ENCODE assay signal across 35 cellular contexts in genomic region chr2:195646424-195646823, GRCh38. TPM values are rescaled to one million over a fixed set of nuclear protein-coding genes. Genes with fewer than 3 reads are reported as not detected.
DNase-seq lines count a peak whose midpoint lies in the region; ATAC-seq, FAIRE-seq and TF ChIP-seq lines count a peak whose summit lies in the region.
"Had no signal": no experiment of that assay in that cellular context is flagged by ENCODE, and none has a peak within 500 bp of the region (broad histone marks: within the 10 kb centered on the region; RNA-seq: fewer than 3 reads in every experiment).

No MANE protein-coding gene starts in this region.

- H4K20me1 ChIP-seq in HepG2 (ENCODE audit: insufficient read depth, low read length), result no peaks in the 10 kb centered on the region
- H4K20me1 ChIP-seq in OCI-LY7 (ENCODE audit: insufficient read depth, low read length), result no peaks in the 10 kb centered on the region

- no peak overlapping the region for H3K9ac ChIP-seq in HepG2 (ENCODE audit: insufficient read depth, low read depth, low read length)
- peak overlapping the region; percentile 3; the same call in 1 of the 2 replicates for H3K9ac ChIP-seq in iPS-20b (ENCODE audit: low read depth, low read length)
- H3K9ac ChIP-seq: SK-N-SH had no signal

- CTCF ChIA-PET in HepG2 (lab: Yijun Ruan, JAX; ENCODE audit: low intra/inter-chr PET ratio, low total read pairs) (no interaction called here), OCI-LY7 (lab: Charles Lee; ENCODE audit: unreplicated experiment) (interaction anchor here (1.0 kb wide), 1 partner anchor 14 kb away, joined by 3 read pairs; no protein-coding TSS in a partner anchor)

- H3K27me3 ChIP-seq in HepG2 (ENCODE audit: control insufficient read depth in 1 of 2, insufficient read depth in 2 of 2, low read length in 2 of 2) (peaks cover 0 to 13% of the 10 kb centered on the region in 2 experiments; a peak in 2 of 5 replicates), right lobe of liver (no peaks in the 10 kb centered on the region), iPS-20b (ENCODE audit: insufficient read depth, low read length) (no peaks in the 10 kb centered on the region), tibial nerve (no peaks in the 10 kb centered on the region)
- H3K27me3 ChIP-seq: cardiac muscle cell, esophagus muscularis mucosa, foreskin keratinocyte, heart left ventricle, suprapubic skin, uterus had no signal

- H3K9me2 ChIP-seq in OCI-LY7 (ENCODE audit: insufficient read depth, low read length), result no peaks in the 10 kb centered on the region
- H3K9me2 ChIP-seq: SK-N-SH had no signal

- ATAC-seq in HepG2, result peak; percentile 50; the same call in 2 of the 3 replicates
- ATAC-seq in right lobe of liver, result no peak
- ATAC-seq in HG03378 (IDR thresholded peaks at IDR 0.05; ENCODE audit: unreplicated experiment), result no peak
- ATAC-seq: activated CD4-positive, alpha-beta T cell treated with anti-CD3 and anti-CD28 coated beads for 36 hours; foreskin keratinocyte; heart left ventricle; left colon; sciatic nerve had no signal

- no peak overlapping the region for H3K27ac ChIP-seq in HepG2 (ENCODE audit: extremely low read length, insufficient read depth, low read length)
- no peak overlapping the region for H3K27ac ChIP-seq in right lobe of liver
- no peak overlapping the region for H3K27ac ChIP-seq in OCI-LY7 (ENCODE audit: low read depth, low read length, poor library complexity, severe bottlenecking)
- H3K27ac ChIP-seq in iPS-20b (ENCODE audit: low read length), result no peak overlapping the region
- no peak overlapping the region for H3K27ac ChIP-seq in tibial nerve
- H3K27ac ChIP-seq: cardiac muscle cell, esophagus muscularis mucosa, foreskin keratinocyte, heart left ventricle, RWPE1, suprapubic skin, uterus had no signal

- WGBS in HepG2 (ENCODE audit: low lambda C conversion rate), result 6% methylated on average over 9 of the region's 9 CpGs
- WGBS in right lobe of liver (ENCODE audit: insufficient coverage, low coverage, low lambda C conversion rate, missing lambda C conversion rate), result 57% methylated on average over 5 of the region's 9 CpGs
- WGBS in tibial nerve, 2 donors, result 48 to 56% methylated on average over 9 of the region's 9 CpGs

- H3K4me2 ChIP-seq in HepG2 (ENCODE audit: low read depth, low read length), result no peak overlapping the region
- no peak overlapping the region for H3K4me2 ChIP-seq in OCI-LY7 (ENCODE audit: low read length)
- H3K4me2 ChIP-seq: SK-N-SH had no signal

- in situ Hi-C loops in HepG2 (cut with HindIII; ENCODE audit: extremely low pct_ligation_motif_present, low pct_unique_long_range_greater_than_20kb), result no loop called here

- POLR2A ChIA-PET in HepG2 (lab: Yijun Ruan, JAX), result interaction anchor here (1.5 kb wide), 1 partner anchor 10 kb away, joined by 5 read pairs; the partner anchor contains the start of gene SLC39A10
- POLR2A ChIA-PET in OCI-LY7 (lab: Charles Lee), result interaction anchor here (0.9 to 1.1 kb wide), 3 partner anchors 8 to 60 kb away, joined by 3 to 7 read pairs (median 3); partner anchors contain the start of gene SLC39A10

- no peak for FAIRE-seq in HepG2 (lab: Jason Lieb, UNC)
- FAIRE-seq: A204.1 had no signal

- no peak for TF ChIP-seq RAD21 in HepG2 (CRISPR knock-in tag; IDR thresholded peaks at IDR 0.05)

- H3K36me3 ChIP-seq in HepG2 (replicated peaks in 1 of 2; ENCODE audit: control insufficient read depth in 1 of 2, insufficient read depth in 2 of 2, low read length in 2 of 2) (no peaks in the 10 kb centered on the region), right lobe of liver (no peaks in the 10 kb centered on the region), OCI-LY7 (ENCODE audit: insufficient read depth, low read length) (no peaks in the 10 kb centered on the region), iPS-20b (ENCODE audit: insufficient read depth, low read depth, low read length) (no peaks in the 10 kb centered on the region), tibial nerve (no peaks in the 10 kb centered on the region)
- H3K36me3 ChIP-seq: cardiac muscle cell, esophagus muscularis mucosa, heart left ventricle, suprapubic skin, uterus had no signal

- H3K4me3 ChIP-seq in HepG2 (replicated peaks in 1 of 3; ENCODE audit: insufficient read depth in 1 of 3, low read depth in 2 of 3, low read length in 3 of 3), result no peak overlapping the region
- no peak overlapping the region for H3K4me3 ChIP-seq in right lobe of liver
- H3K4me3 ChIP-seq in OCI-LY7 (ENCODE audit: low read depth, low read length, poor library complexity, severe bottlenecking), result no peak overlapping the region
- no peak overlapping the region for H3K4me3 ChIP-seq in iPS-20b (ENCODE audit: low read length)
- H3K4me3 ChIP-seq in tibial nerve, result no peak overlapping the region
- H3K4me3 ChIP-seq: cardiac muscle cell, esophagus muscularis mucosa, heart left ventricle, suprapubic skin, uterus had no signal

- TF ChIP-seq EP300 in HepG2 (IDR thresholded peaks at IDR 0.05; ENCODE audit: low read depth in 2 of 2, low read length in 2 of 2) (no peak), HepG2 (CRISPR knock-in tag; IDR thresholded peaks at IDR 0.05; ENCODE audit: borderline replicate concordance) (no peak), tibial nerve (IDR thresholded peaks at IDR 0.05) (no peak)

- no peak overlapping the region for H2AFZ ChIP-seq in HepG2 (ENCODE audit: low read length)
- H2AFZ ChIP-seq in OCI-LY7 (ENCODE audit: low read length), result peak overlapping the region; percentile 65; the same call in 1 of the 2 replicates

- DNase-seq in HepG2 (ENCODE audit: low spot score) (no peak), right lobe of liver (no peak), OCI-LY7 (ENCODE audit: low spot score) (no peak), DMS53 treated with DMSO at 0.1 percent for 48 hours (lab: John Stamatoyannopoulos, UW; ENCODE audit: unreplicated experiment) (no peak), GOT3 (lab: John Stamatoyannopoulos, UW) (no peak), tibial nerve (ENCODE audit: low spot score in 2 of 2) (no peak)
- DNase-seq: activated CD4-positive, alpha-beta T cell treated with anti-CD3 and anti-CD28 coated beads for 36 hours; activated CD8-positive, alpha-beta memory T cell treated with anti-CD3 and anti-CD28 coated beads for 24 hours; activated effector memory CD4-positive, alpha-beta T cell treated with anti-CD3 and anti-CD28 coated beads, Interleukin-2, amount 50 U/mL, for 16 hours; activated naive CD8-positive, alpha-beta T cell treated with anti-CD3 and anti-CD28 coated beads for 36 hours; AML-193; aorta; CD8-positive, alpha-beta memory T cell; cortex of kidney; foreskin keratinocyte; HCEC 1CT; heart left ventricle; left colon; mammary epithelial cell; NCI-H1092 treated with DMSO at 0.1 percent for 48 hours; NCI-H1930; NCI-H2227 treated with DMSO at 0.1 percent for 48 hours; NCI-H526 treated with DMSO at 0.1 percent for 48 hours; SK-N-SH; stimulated activated CD4-positive, alpha-beta T cell treated with anti-CD3 and anti-CD28 coated beads, Interleukin-12 subunit alpha, Interleukin-12 subunit beta, amount 100 ng/mL, for 4 hours; stimulated activated CD4-positive, alpha-beta T cell treated with anti-CD3 and anti-CD28 coated beads, Interleukin-4, amount 100 ng/mL, for 1 hour; uterus had no signal

- H3K79me2 ChIP-seq in HepG2 (ENCODE audit: insufficient read depth, low read length) (no peaks in the 10 kb centered on the region), OCI-LY7 (ENCODE audit: insufficient read depth, low read depth, low read length) (no peaks in the 10 kb centered on the region)

- intact Hi-C loops in HepG2 (cut with micrococcal nuclease; ENCODE audit: unreplicated experiment) (no loop called here), right lobe of liver (cut with DNase I) (loop anchor here in 1 of 2 donors (10.0 kb wide), 1 partner anchor 62 kb away; no protein-coding TSS in a partner anchor), OCI-LY7 (cut with micrococcal nuclease; ENCODE audit: unreplicated experiment) (no loop called here)

- BruUV-seq in HepG2 (replicated peaks; lab: Mats Ljungman, UMichigan) (no TSS peak), OCI-LY7 (replicated peaks; lab: Mats Ljungman, UMichigan) (no TSS peak)

- no peak for TF ChIP-seq POLR2A in HepG2 (IDR thresholded peaks at IDR 0.05; ENCODE audit: insufficient read depth in 1 of 2, low read depth in 2 of 2, low read length in 2 of 2)
- no peak for TF ChIP-seq POLR2A in right lobe of liver (IDR thresholded peaks at IDR 0.05)
- TF ChIP-seq POLR2A in tibial nerve (IDR thresholded peaks at IDR 0.05), result no peak

- H3K4me1 ChIP-seq in HepG2 (ENCODE audit: insufficient read depth, low read length), result no peaks in the 10 kb centered on the region
- peaks cover 0 to 10% (median 2%) of the 10 kb centered on the region in 4 donors for H3K4me1 ChIP-seq in right lobe of liver
- peaks cover 49% of the 10 kb centered on the region for H3K4me1 ChIP-seq in OCI-LY7 (ENCODE audit: insufficient read depth, low read length, poor library complexity, severe bottlenecking)
- peaks cover 26% of the 10 kb centered on the region; the same call in 1 of the 2 replicates for H3K4me1 ChIP-seq in iPS-20b (ENCODE audit: insufficient read depth, low read length)
- H3K4me1 ChIP-seq in tibial nerve, result no peaks in the 10 kb centered on the region
- H3K4me1 ChIP-seq: esophagus muscularis mucosa, foreskin keratinocyte, suprapubic skin, uterus had no signal

- TF ChIP-seq CTCF in HepG2 (CRISPR knock-in tag; IDR thresholded peaks at IDR 0.05) (no peak), right lobe of liver (IDR thresholded peaks at IDR 0.05) (no peak), OCI-LY7 (conservative IDR thresholded peaks at IDR 0.05; ENCODE audit: low read length) (no peak), tibial nerve (IDR thresholded peaks at IDR 0.05) (no peak)

- H3K9me3 ChIP-seq in HepG2 (ENCODE audit: low read length) (no peaks in the 10 kb centered on the region), right lobe of liver (no peaks in the 10 kb centered on the region), OCI-LY7 (ENCODE audit: low read length) (no peaks in the 10 kb centered on the region), iPS-20b (ENCODE audit: insufficient read depth, low read depth, low read length) (no peaks in the 10 kb centered on the region), tibial nerve (no peaks in the 10 kb centered on the region)
- H3K9me3 ChIP-seq: esophagus muscularis mucosa, heart left ventricle, SK-N-SH, suprapubic skin, uterus had no signal

RNA-seq across cellular contexts. Expression of gene SLC39A10, which starts 10.6 kb away (rescaled TPM):
- 7.2 and 13.2 TPM in 2 replicates for total RNA-seq in HepG2 (2016; rRNA removed; fragmentation: Illumina TruSeq; extraction: Trizol)
- total RNA-seq in HepG2 (2016; cell fraction: cytosol; rRNA removed; fragmentation: Illumina TruSeq; extraction: Trizol; ENCODE audit: low read depth), result 2.7 and 4.0 TPM in 2 replicates
- total RNA-seq in HepG2 (2016; cell fraction: insoluble cytoplasmic fraction; rRNA removed; fragmentation: Illumina TruSeq; extraction: Trizol), result 7.2 and 12.7 TPM in 2 replicates
- total RNA-seq in HepG2 (2016; cell fraction: membrane; rRNA removed; fragmentation: Illumina TruSeq; extraction: Trizol), result 3.5 and 4.7 TPM in 2 replicates
- total RNA-seq in HepG2 (2016; cell fraction: nucleus; rRNA removed; fragmentation: Illumina TruSeq; extraction: Trizol), result 17.2 and 19.6 TPM in 2 replicates
- 21.0 and 21.3 TPM in 2 replicates for polyA plus RNA-seq in HepG2 (2011; rRNA removed)
- 8.3 and 17.1 TPM in 2 replicates for polyA plus RNA-seq in HepG2 (2011; cell fraction: cytosol; rRNA removed)
- 9.1 and 12.0 TPM in 2 replicates for polyA plus RNA-seq in HepG2 (2011; cell fraction: nucleus; rRNA removed)
- 22.8 and 23.0 TPM in 2 replicates for polyA plus RNA-seq in HepG2 (2012)
- 0.12 and 0.20 TPM in 2 replicates for polyA plus RNA-seq in HepG2 (2016; cell fraction: cytosol; fragmentation: Illumina TruSeq; extraction: Trizol; ENCODE audit: low read depth)
- 3.7 and 3.8 TPM in 2 replicates for polyA plus RNA-seq in HepG2 (2016; cell fraction: insoluble cytoplasmic fraction; fragmentation: Illumina TruSeq; extraction: Trizol; ENCODE audit: low read depth)
- 1.0 and 1.3 TPM in 2 replicates for polyA plus RNA-seq in HepG2 (2016; cell fraction: membrane; fragmentation: Illumina TruSeq; extraction: Trizol; ENCODE audit: low read depth)
- 11.1 TPM in 2 replicates for polyA plus RNA-seq in HepG2 (2016; cell fraction: nucleus; fragmentation: Illumina TruSeq; extraction: Trizol; ENCODE audit: insufficient read depth, low read depth)
- 53.0 and 116 TPM in 2 replicates for polyA minus RNA-seq in HepG2 (2011; rRNA and poly(A)+ RNA removed; ENCODE audit: low replicate concordance)
- polyA minus RNA-seq in HepG2 (2011; cell fraction: cytosol; rRNA and poly(A)+ RNA removed), result 43.8 and 58.0 TPM in 2 replicates
- polyA minus RNA-seq in HepG2 (2011; cell fraction: nucleus; rRNA and poly(A)+ RNA removed), result 52.9 and 81.2 TPM in 2 replicates
- 1 to 10 TPM; 3.5 to 5.2 (median 4.6) TPM for total RNA-seq in right lobe of liver
- total RNA-seq in OCI-LY7 (2014; rRNA removed; shearing (Covaris generic)), result 14.7 and 19.6 TPM in 2 replicates
- total RNA-seq in OCI-LY7 (2022), result 31.9 and 34.1 TPM in 2 replicates
- 10 to 100 TPM; 17.7 to 24.9 (median 20.7) TPM for total RNA-seq in tibial nerve
